In genomic region chr6:168300975-168301647, GRCh38 we compare ENCODE assay signal across 31 cellular contexts. TPM values are rescaled to one million over a fixed set of nuclear protein-coding genes. Genes with fewer than 3 reads are reported as not detected.
DNase-seq lines count a peak whose midpoint lies in the region; ATAC-seq and TF ChIP-seq lines count a peak whose summit lies in the region.
"Had no signal": no experiment of that assay in that cellular context is flagged by ENCODE, and none has a peak within 500 bp of the region (broad histone marks: within the 10 kb centered on the region; RNA-seq: fewer than 3 reads in every experiment).

No MANE protein-coding gene starts in this region.

- peak overlapping the region; percentile 60; the same call in 1 of the 2 replicates for H3K14ac ChIP-seq in H9 (ENCODE audit: insufficient read depth, low read length)
- no peak overlapping the region for H3K14ac ChIP-seq in neuronal stem cell (ENCODE audit: low read length)

- peak overlapping the region; percentile 39 for H3K4me2 ChIP-seq in H9 (ENCODE audit: insufficient read depth, insufficient read length, low read length)
- no peak overlapping the region for H3K4me2 ChIP-seq in neuronal stem cell (ENCODE audit: insufficient read depth, low read length, poor library complexity, severe bottlenecking)

- H3K36me3 ChIP-seq in ectodermal cell (ENCODE audit: control insufficient read depth, insufficient read depth, low read length) (no peaks in the 10 kb centered on the region), neuronal stem cell (replicated peaks in 1 of 2; ENCODE audit: control insufficient read depth in 2 of 2, insufficient read depth in 2 of 2, low read length in 2 of 2) (no peaks in the 10 kb centered on the region), SJCRH30 (no peaks in the 10 kb centered on the region)
- H3K36me3 ChIP-seq: BE2C, cardiac muscle cell, sigmoid colon, stomach, vagina had no signal

- no peak overlapping the region for H2BK12ac ChIP-seq in H9 (ENCODE audit: insufficient read length, low read depth, low read length)
- no peak overlapping the region for H2BK12ac ChIP-seq in neuronal stem cell (ENCODE audit: low read length)

- DNase-seq in H9 (no peak), left lobe of liver (ENCODE audit: low spot score) (no peak), neuronal stem cell (ENCODE audit: low spot score) (no peak), activated gamma-delta T cell treated with Interleukin-2 at 50 U/mL for 16 hours (no peak), NCI-H510A (lab: John Stamatoyannopoulos, UW) (no peak), NCI-H1694 (lab: John Stamatoyannopoulos, UW) (no peak), SJCRH30 (no peak)
- DNase-seq: activated B cell treated with CpG ODN at 0.5 μM for 24 hours; activated CD4-positive, alpha-beta T cell treated with anti-CD3 and anti-CD28 coated beads, Interleukin-2, amount 50 U/mL, for 1 hour; activated gamma-delta T cell; activated T-cell treated with anti-CD3 and anti-CD28 coated beads, Interleukin-2, amount 50 U/mL, for 4 hours; BE2C; CD8-positive, alpha-beta T cell; effector memory CD4-positive, alpha-beta T cell; EL; glutamatergic neuron; IMR-90; mammary epithelial cell; MV-4-11; NCI-H1436 treated with DMSO at 0.1 percent for 48 hours; NCI-H82; sigmoid colon; stimulated activated CD4-positive, alpha-beta T cell treated with anti-CD3 and anti-CD28 coated beads, Interleukin-4, amount 100 ng/mL, for 1 hour; stomach; T-helper 1 cell had no signal

- no peaks in the 10 kb centered on the region for H3K23me2 ChIP-seq in H9 (ENCODE audit: insufficient read length, low read depth, low read length, poor library complexity, severe bottlenecking)

- no peaks in the 10 kb centered on the region; a peak in 1 of 7 replicates for H3K36me3 Mint-ChIP-seq in H9 (ENCODE audit: insufficient read depth in 1 of 3, low read depth in 3 of 3)
- H3K36me3 Mint-ChIP-seq: CD8-positive, alpha-beta T cell had no signal

- peak overlapping the region in 1 of 2 experiments; percentile 14; a peak in 2 of 5 replicates for H3K4me3 Mint-ChIP-seq in H9
- H3K4me3 Mint-ChIP-seq: activated B cell treated with CpG ODN at 0.5 μM for 24 hours; activated T-cell treated with anti-CD3 and anti-CD28 coated beads, Interleukin-2, amount 50 U/mL, for 4 hours; CD8-positive, alpha-beta T cell had no signal

- no peak overlapping the region for H3K56ac ChIP-seq in H9 (ENCODE audit: insufficient read length, low read depth, low read length)

- H3K4me3 ChIP-seq in ectodermal cell (ENCODE audit: insufficient read depth, low read depth, low read length) (no peak overlapping the region), neuronal stem cell (ENCODE audit: low read length in 2 of 2) (no peak overlapping the region), SJCRH30 (no peak overlapping the region)
- H3K4me3 ChIP-seq: cardiac muscle cell, sigmoid colon, stomach, vagina had no signal

- H2AFZ ChIP-seq in H9 (ENCODE audit: low read length) (no peak overlapping the region), neuronal stem cell (ENCODE audit: low read length) (peak overlapping the region; percentile 65)

- H3K9me3 ChIP-seq in H9 (ENCODE audit: control insufficient read depth, low read depth, low read length) (no peaks in the 10 kb centered on the region), ectodermal cell (ENCODE audit: control insufficient read depth, low read length) (no peaks in the 10 kb centered on the region), neuronal stem cell (replicated peaks in 1 of 2; ENCODE audit: control insufficient read depth in 2 of 2, insufficient read depth in 1 of 2, low read depth in 1 of 2, low read length in 2 of 2) (no peaks in the 10 kb centered on the region), SJCRH30 (replicated peaks) (no peaks in the 10 kb centered on the region)
- H3K9me3 ChIP-seq: BE2C, sigmoid colon, stomach, vagina had no signal

- no peak overlapping the region for H4K91ac ChIP-seq in H9 (ENCODE audit: insufficient read length, low read depth, low read length)
- no peak overlapping the region for H4K91ac ChIP-seq in neuronal stem cell (ENCODE audit: low read depth, low read length, poor library complexity)

- H3K9ac ChIP-seq in H9 (ENCODE audit: extremely low read depth, insufficient read length, low read length) (no peak overlapping the region), neuronal stem cell (ENCODE audit: low read depth, low read length, poor library complexity) (no peak overlapping the region)

- H3K4me1 ChIP-seq in H9 (ENCODE audit: insufficient read depth, low read length) (peaks cover 8% of the 10 kb centered on the region; the same call in 1 of the 2 replicates), ectodermal cell (ENCODE audit: control insufficient read depth, insufficient read depth, low read length) (peaks cover 32% of the 10 kb centered on the region), neuronal stem cell (ENCODE audit: control insufficient read depth in 2 of 2, insufficient read depth in 1 of 2, low read depth in 1 of 2, low read length in 2 of 2) (peaks cover 16 to 24% of the 10 kb centered on the region in 2 donors), SJCRH30 (no peaks in the 10 kb centered on the region)
- H3K4me1 ChIP-seq: sigmoid colon, vagina had no signal

- no peak overlapping the region for H2BK120ac ChIP-seq in H9 (ENCODE audit: low read depth, low read length, poor library complexity, severe bottlenecking)
- H2BK120ac ChIP-seq in neuronal stem cell (ENCODE audit: low read depth, low read length) = no peak overlapping the region

- H3K79me2 ChIP-seq in H9 (ENCODE audit: insufficient read depth, low read length) = no peaks in the 10 kb centered on the region

- no peaks in the 10 kb centered on the region for H4K20me1 ChIP-seq in H9 (ENCODE audit: control insufficient read depth, insufficient read depth, insufficient read length)

- H3K4ac ChIP-seq in H9 (ENCODE audit: low read depth, low read length) = no peak overlapping the region
- H3K4ac ChIP-seq in neuronal stem cell (ENCODE audit: low read length) = no peak overlapping the region

- no peak overlapping the region for H3K27ac Mint-ChIP-seq in H9
- H3K27ac Mint-ChIP-seq: activated B cell treated with CpG ODN at 0.5 μM for 24 hours; CD8-positive, alpha-beta T cell had no signal

- no peak overlapping the region for H2BK5ac ChIP-seq in H9 (ENCODE audit: insufficient read length, low read length)
- H2BK5ac ChIP-seq in neuronal stem cell (ENCODE audit: low read length) = no peak overlapping the region

- H4K8ac ChIP-seq in H9 (replicated peaks; ENCODE audit: insufficient read length, low read depth, low read length) = no peak overlapping the region
- no peak overlapping the region for H4K8ac ChIP-seq in neuronal stem cell (ENCODE audit: low read depth, low read length)

- H3K27me3 ChIP-seq in H9 (ENCODE audit: insufficient read depth, low read length) (no peaks in the 10 kb centered on the region), ectodermal cell (ENCODE audit: control insufficient read depth, insufficient read depth, low read length, poor library complexity, severe bottlenecking) (peaks cover 50% of the 10 kb centered on the region), neuronal stem cell (ENCODE audit: control insufficient read depth in 3 of 3, insufficient read depth in 3 of 3, low read depth in 1 of 3, low read length in 3 of 3) (no peaks in the 10 kb centered on the region), SJCRH30 (peaks cover 32% of the 10 kb centered on the region)
- H3K27me3 ChIP-seq: BE2C, cardiac muscle cell, sigmoid colon, stomach, vagina had no signal

- H3K4me1 Mint-ChIP-seq in H9 = peaks cover 37 to 38% of the 10 kb centered on the region in 2 experiments
- H3K4me1 Mint-ChIP-seq: activated B cell treated with CpG ODN at 0.5 μM for 24 hours had no signal

- H4K5ac ChIP-seq in H9 (ENCODE audit: insufficient read length, low read depth, low read length) = no peak overlapping the region

- H3K18ac ChIP-seq in H9 (ENCODE audit: insufficient read length, low read depth, low read length) (no peak overlapping the region), neuronal stem cell (ENCODE audit: low read length) (no peak overlapping the region)

- no peak overlapping the region for H2BK20ac ChIP-seq in H9 (ENCODE audit: low read depth, low read length, poor library complexity, severe bottlenecking)

- H3K27ac ChIP-seq in H9 (ENCODE audit: insufficient read length, low read depth, low read length) (no peak overlapping the region), ectodermal cell (ENCODE audit: insufficient read depth, low read depth, low read length, poor library complexity, severe bottlenecking) (peak overlapping the region; percentile 13), neuronal stem cell (replicated peaks; ENCODE audit: low read length) (no peak overlapping the region), SJCRH30 (no peak overlapping the region)
- H3K27ac ChIP-seq: cardiac muscle cell, RWPE1, sigmoid colon, stomach, vagina had no signal

- no peak overlapping the region for H2BK15ac ChIP-seq in H9 (ENCODE audit: low read depth, low read length)
- H2BK15ac ChIP-seq in neuronal stem cell (ENCODE audit: low read length) = no peak overlapping the region

- no peak overlapping the region for H3T11ph ChIP-seq in H9 (ENCODE audit: low read length)

- H3K79me1 ChIP-seq in H9 (ENCODE audit: insufficient read depth, low read depth, low read length, poor library complexity, severe bottlenecking) = no peaks in the 10 kb centered on the region
- H3K79me1 ChIP-seq in neuronal stem cell (ENCODE audit: low read depth, low read length) = no peaks in the 10 kb centered on the region

- H3K9me3 Mint-ChIP-seq in H9 = no peaks in the 10 kb centered on the region
- H3K9me3 Mint-ChIP-seq: activated B cell treated with CpG ODN at 0.5 μM for 24 hours; activated T-cell treated with anti-CD3 and anti-CD28 coated beads, Interleukin-2, amount 50 U/mL, for 4 hours; CD8-positive, alpha-beta T cell had no signal

- peaks cover 90% of the 10 kb centered on the region for H3K27me3 Mint-ChIP-seq in H9 (ENCODE audit: low read depth)

- WGBS in H9 (ENCODE audit: extremely low coverage, insufficient read length, low lambda C conversion rate) = no CpG with 5 or more reads among the region's 20 CpGs
- WGBS in ectodermal cell, 2 experiments = 54% methylated on average over 20 of the region's 20 CpGs
- no CpG with 5 or more reads among the region's 20 CpGs for WGBS in neuronal stem cell (ENCODE audit: extremely low coverage in 2 of 2, insufficient read length in 2 of 2, insufficient replicate concordance in 1 of 2), 2 donors

- H3K23ac ChIP-seq in H9 (ENCODE audit: insufficient read length, low read depth, low read length) (no peak overlapping the region), neuronal stem cell (ENCODE audit: low read depth, low read length, poor library complexity) (no peak overlapping the region)

- peak; percentile 33 for ATAC-seq in left lobe of liver
- ATAC-seq: CD8-positive, alpha-beta T cell had no signal

- no peak for TF ChIP-seq CTCF in H9 (conservative IDR thresholded peaks at IDR 0.05)

- no peak overlapping the region for H2AK5ac ChIP-seq in H9 (ENCODE audit: insufficient read length, low read length)
- no peak overlapping the region for H2AK5ac ChIP-seq in neuronal stem cell (ENCODE audit: low read depth, low read length)

RNA-seq across cellular contexts. Expression of gene DACT2, which starts 18.5 kb away (rescaled TPM):
- 1.6 and 1.8 TPM in 2 replicates for total RNA-seq in H9 (2021)
- polyA plus RNA-seq in ectodermal cell (2013, experiment 1 of 4) = 0.74 TPM
- 1.2 TPM for polyA plus RNA-seq in ectodermal cell (2013, experiment 2 of 4)
- 0.91 TPM for polyA plus RNA-seq in ectodermal cell (2013, experiment 3 of 4)
- polyA plus RNA-seq in ectodermal cell (2013, experiment 4 of 4) = 0.97 TPM
- total RNA-seq in left lobe of liver = 1.5 TPM
- polyA plus RNA-seq in neuronal stem cell (2013, experiment 1 of 2) = 0.46 TPM
- polyA plus RNA-seq in neuronal stem cell (2013, experiment 2 of 2) = 0.51 TPM
- not detected in 2 replicates for total RNA-seq in SJCRH30 (2014; rRNA removed; shearing (Covaris generic))
- total RNA-seq: activated B cell treated with CpG ODN at 0.5 μM for 24 hours; activated T-cell treated with anti-CD3 and anti-CD28 coated beads, Interleukin-2, amount 50 U/mL, for 4 hours; CD8-positive, alpha-beta T cell; IMR-90; LHCN-M2; SK-MEL-5 had no signal
- polyA plus RNA-seq: IMR-90, mammary epithelial cell had no signal
